Comparison of ENCODE assay signal across 1 cellular context in genomic region chr16:8866118-8866883, GRCh38.
A peak's percentile ranks its signal among the peaks of the same experiment; 100 is the strongest.
TF ChIP-seq lines count a peak whose summit lies in the region.

No MANE protein-coding gene starts in this region.

TF ChIP-seq in HepG2, 621 proteins besides CTCF, POLR2A, EP300 and RAD21 (continued from another document and continues in another):
- TF ChIP-seq NCOA5 (CRISPR knock-in tag; IDR thresholded peaks at IDR 0.05) (no peak), ZFP90 (CRISPR knock-in tag; IDR thresholded peaks at IDR 0.05; ENCODE audit: borderline replicate concordance) (no peak), STAT5B (CRISPR knock-in tag; IDR thresholded peaks at IDR 0.05) (no peak; the same call in 1 of the 2 replicates), TAF1 (CRISPR knock-in tag; IDR thresholded peaks at IDR 0.05) (peak; percentile 75), KDM2A (CRISPR knock-in tag; IDR thresholded peaks at IDR 0.05; ENCODE audit: borderline replicate concordance, low read depth) (no peak), ZNF775 (CRISPR knock-in tag; IDR thresholded peaks at IDR 0.05; ENCODE audit: borderline replicate concordance) (no peak), AGO2 (optimal IDR thresholded peaks at IDR 0.05; ENCODE audit: low read depth, low read length) (peak; percentile 61), ZNF83 (CRISPR knock-in tag; IDR thresholded peaks at IDR 0.05; ENCODE audit: borderline replicate concordance) (no peak), YEATS4 (CRISPR knock-in tag; IDR thresholded peaks at IDR 0.05; ENCODE audit: borderline replicate concordance) (0 out of 2 replicates have a peak, but pooled peaks have one; percentile 59), ZNF660 (CRISPR knock-in tag; IDR thresholded peaks at IDR 0.05; ENCODE audit: borderline replicate concordance, low read depth) (no peak), ZNF737 (CRISPR knock-in tag; IDR thresholded peaks at IDR 0.05; ENCODE audit: borderline replicate concordance) (0 out of 2 replicates have a peak, but pooled peaks have one; percentile 13), ZFP1 (CRISPR knock-in tag; IDR thresholded peaks at IDR 0.05) (no peak), BRD4 (CRISPR knock-in tag; IDR thresholded peaks at IDR 0.05) (no peak), FOSL2 (CRISPR knock-in tag; IDR thresholded peaks at IDR 0.05) (peak; percentile 44; the same call in 1 of the 2 replicates), IRX3 (CRISPR knock-in tag; IDR thresholded peaks at IDR 0.05; ENCODE audit: borderline replicate concordance, low read depth) (peak; percentile 5; the same call in 1 of the 2 replicates), ETV6 (CRISPR knock-in tag; conservative IDR thresholded peaks at IDR 0.05) (peak; percentile 23; the same call in 1 of the 2 replicates), HNRNPH1 (optimal IDR thresholded peaks at IDR 0.05; ENCODE audit: low read depth, low read length) (no peak), ETV5 (CRISPR knock-in tag; IDR thresholded peaks at IDR 0.05; ENCODE audit: borderline replicate concordance) (no peak), SAP130 (CRISPR knock-in tag; IDR thresholded peaks at IDR 0.05; ENCODE audit: low read depth) (peak; percentile 98), MTA3 (CRISPR knock-in tag; IDR thresholded peaks at IDR 0.05) (no peak), IRF2 (CRISPR knock-in tag; IDR thresholded peaks at IDR 0.05) (peak; percentile 72; the same call in 1 of the 2 replicates), MNT (IDR thresholded peaks at IDR 0.05) (peak; percentile 79), KDM1A (CRISPR knock-in tag; IDR thresholded peaks at IDR 0.05) (0 out of 2 replicates have a peak, but pooled peaks have one; percentile 52), SP2 (CRISPR knock-in tag; IDR thresholded peaks at IDR 0.05) (peak; percentile 48), TBL1XR1 (IDR thresholded peaks at IDR 0.05; ENCODE audit: borderline replicate concordance, low read length, partially characterized antibody) (peak; percentile 28), ZSCAN21 (CRISPR knock-in tag; IDR thresholded peaks at IDR 0.05; ENCODE audit: borderline replicate concordance) (peak; percentile 55; the same call in 1 of the 2 replicates), PRPF4 (IDR thresholded peaks at IDR 0.05; ENCODE audit: low read depth, low read length, poor library complexity, severe bottlenecking) (no peak), KLF15 (CRISPR knock-in tag; IDR thresholded peaks at IDR 0.05; ENCODE audit: borderline replicate concordance) (no peak), HNF4G (IDR thresholded peaks at IDR 0.05; ENCODE audit: borderline replicate concordance, low read depth, low read length) (no peak), HNF4G (CRISPR knock-in tag; IDR thresholded peaks at IDR 0.05; ENCODE audit: borderline replicate concordance, low read depth) (0 out of 2 replicates have a peak, but pooled peaks have one; percentile 48), THAP11 (CRISPR knock-in tag; IDR thresholded peaks at IDR 0.05) (peak; percentile 50; the same call in 1 of the 2 replicates), HOXA7 (CRISPR knock-in tag; IDR thresholded peaks at IDR 0.05) (no peak), ZNF766 (CRISPR knock-in tag; IDR thresholded peaks at IDR 0.05; ENCODE audit: borderline replicate concordance) (0 out of 2 replicates have a peak, but pooled peaks have one; percentile 32), PTBP1 (IDR thresholded peaks at IDR 0.05; ENCODE audit: low read depth, low read length, poor library complexity, severe bottlenecking) (no peak), RNF2 (conservative IDR thresholded peaks at IDR 0.05; ENCODE audit: low read depth) (no peak; the same call in 1 of the 2 replicates), ZNF746 (CRISPR knock-in tag; IDR thresholded peaks at IDR 0.05) (peak; percentile 93), SPEN (CRISPR knock-in tag; IDR thresholded peaks at IDR 0.05; ENCODE audit: low read depth) (peak; percentile 63), PREB (CRISPR knock-in tag; IDR thresholded peaks at IDR 0.05) (no peak), ZNF75D (CRISPR knock-in tag; IDR thresholded peaks at IDR 0.05; ENCODE audit: borderline replicate concordance) (no peak), ZNF138 (CRISPR knock-in tag; IDR thresholded peaks at IDR 0.05; ENCODE audit: low read depth) (no peak; the same call in 1 of the 2 replicates), TCF12 (IDR thresholded peaks at IDR 0.05) (no peak), TCF12 (CRISPR knock-in tag; IDR thresholded peaks at IDR 0.05) (peak; percentile 21; the same call in 1 of the 2 replicates), SRY (CRISPR knock-in tag; IDR thresholded peaks at IDR 0.05) (peak; percentile 77; the same call in 1 of the 2 replicates), ZNF251 (CRISPR knock-in tag; IDR thresholded peaks at IDR 0.05) (no peak), ZNF598 (CRISPR knock-in tag; IDR thresholded peaks at IDR 0.05; ENCODE audit: borderline replicate concordance) (no peak), ZNF841 (CRISPR knock-in tag; IDR thresholded peaks at IDR 0.05; ENCODE audit: borderline replicate concordance) (no peak), PRDM4 (CRISPR knock-in tag; IDR thresholded peaks at IDR 0.05; ENCODE audit: borderline replicate concordance) (no peak), LRRFIP1 (CRISPR knock-in tag; conservative IDR thresholded peaks at IDR 0.05) (0 out of 2 replicates have a peak, but pooled peaks have one; percentile 44), PRDM15 (CRISPR knock-in tag; IDR thresholded peaks at IDR 0.05) (no peak), BCL6 (CRISPR knock-in tag; IDR thresholded peaks at IDR 0.05) (peak; percentile 57; the same call in 1 of the 2 replicates), ZSCAN25 (CRISPR knock-in tag; IDR thresholded peaks at IDR 0.05) (0 out of 2 replicates have a peak, but pooled peaks have one; percentile 11), ZNF607 (CRISPR knock-in tag; IDR thresholded peaks at IDR 0.05; ENCODE audit: borderline replicate concordance) (peak; percentile 79), ZNF709 (CRISPR knock-in tag; IDR thresholded peaks at IDR 0.05) (peak; percentile 62; the same call in 1 of the 2 replicates), ZBTB26 (CRISPR knock-in tag; IDR thresholded peaks at IDR 0.05; ENCODE audit: borderline replicate concordance) (peak; percentile 62), ZMYM3 (CRISPR knock-in tag; IDR thresholded peaks at IDR 0.05) (0 out of 2 replicates have a peak, but pooled peaks have one; percentile 75), GTF2F1 (IDR thresholded peaks at IDR 0.05; ENCODE audit: low read length) (no peak)
